1 cellular context compared by ENCODE assay signal in genomic region chr1:94778808-94779207, GRCh38.
TF ChIP-seq lines count a peak whose summit lies in the region.

No MANE protein-coding gene starts in this region.

TF ChIP-seq in HEK293, 187 proteins besides CTCF, POLR2A, EP300 and RAD21 (continued from another document):
- TF ChIP-seq ZNF518A (tag by site-specific recombination; conservative IDR thresholded peaks at IDR 0.05; ENCODE audit: low read depth) (no peak), ZNF132 (tag by site-specific recombination; IDR thresholded peaks at IDR 0.05; ENCODE audit: borderline replicate concordance) (no peak), ZNF561 (tag by site-specific recombination; IDR thresholded peaks at IDR 0.05; ENCODE audit: borderline replicate concordance) (no peak), TCF7L2 (IDR thresholded peaks at IDR 0.05; ENCODE audit: borderline replicate concordance, low read depth, low read length) (peak; percentile 62; the same call in 1 of the 2 replicates), ZNF148 (tag by site-specific recombination; IDR thresholded peaks at IDR 0.05; ENCODE audit: borderline replicate concordance) (no peak), ZNF645 (tag by site-specific recombination; IDR thresholded peaks at IDR 0.05) (no peak), ZFP37 (tag by site-specific recombination; IDR thresholded peaks at IDR 0.05) (no peak), SETDB1 (IDR thresholded peaks at IDR 0.05; ENCODE audit: insufficient read length, low read length) (no peak), MZF1 (tag by site-specific recombination; IDR thresholded peaks at IDR 0.05; ENCODE audit: borderline replicate concordance) (no peak), ZBTB6 (tag by site-specific recombination; IDR thresholded peaks at IDR 0.05) (no peak)
- TF ChIP-seq, protein P1, sequence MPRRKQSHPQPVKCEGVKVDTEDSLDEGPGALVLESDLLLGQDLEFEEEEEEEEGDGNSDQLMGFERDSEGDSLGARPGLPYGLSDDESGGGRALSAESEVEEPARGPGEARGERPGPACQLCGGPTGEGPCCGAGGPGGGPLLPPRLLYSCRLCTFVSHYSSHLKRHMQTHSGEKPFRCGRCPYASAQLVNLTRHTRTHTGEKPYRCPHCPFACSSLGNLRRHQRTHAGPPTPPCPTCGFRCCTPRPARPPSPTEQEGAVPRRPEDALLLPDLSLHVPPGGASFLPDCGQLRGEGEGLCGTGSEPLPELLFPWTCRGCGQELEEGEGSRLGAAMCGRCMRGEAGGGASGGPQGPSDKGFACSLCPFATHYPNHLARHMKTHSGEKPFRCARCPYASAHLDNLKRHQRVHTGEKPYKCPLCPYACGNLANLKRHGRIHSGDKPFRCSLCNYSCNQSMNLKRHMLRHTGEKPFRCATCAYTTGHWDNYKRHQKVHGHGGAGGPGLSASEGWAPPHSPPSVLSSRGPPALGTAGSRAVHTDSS (tag by site-specific recombination; IDR thresholded peaks at IDR 0.05) = no peak
